In the genomic region with DNA sequence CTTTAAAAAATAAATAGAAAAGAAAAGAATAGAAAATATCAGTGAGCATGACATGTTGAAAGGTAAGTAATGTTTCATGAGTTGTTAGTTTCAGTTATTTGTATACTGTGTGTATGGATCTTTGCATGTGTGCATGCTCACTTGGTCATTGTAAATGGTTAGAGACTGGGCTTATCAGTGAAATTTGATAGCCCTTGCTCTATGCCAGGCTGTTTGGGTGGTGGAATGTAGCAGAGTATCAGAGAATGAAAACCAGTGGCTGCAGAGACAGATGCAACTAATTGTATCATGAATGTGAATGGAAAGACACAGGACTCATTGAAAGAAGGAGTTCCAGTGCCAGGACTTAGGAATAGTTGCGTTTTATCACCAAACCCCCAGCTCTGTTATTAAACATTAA, we compare ENCODE assay signal across 23 cellular contexts. TPM values are rescaled to one million over a fixed set of nuclear protein-coding genes. Genes with fewer than 3 reads are reported as not detected.
DNase-seq lines count a peak whose midpoint lies in the region; ATAC-seq, FAIRE-seq and TF ChIP-seq lines count a peak whose summit lies in the region.
"Had no signal": no experiment of that assay in that cellular context is flagged by ENCODE, and none has a peak within 500 bp of the region (broad histone marks: within the 10 kb centered on the region; RNA-seq: fewer than 3 reads in every experiment).

No MANE protein-coding gene starts in this region.

- no TSS peak for BruUV-seq in HepG2 (replicated peaks; lab: Mats Ljungman, UMichigan)

- no peaks in the 10 kb centered on the region for H3K27me3 Mint-ChIP-seq in endodermal cell (ENCODE audit: insufficient read depth)

- H3K27ac ChIP-seq in body of pancreas: peak overlapping the region in 1 of 4 donors; percentile 75
- no peak overlapping the region for H3K27ac ChIP-seq in HepG2 (ENCODE audit: extremely low read length, insufficient read depth, low read length)
- no peak overlapping the region for H3K27ac ChIP-seq in endodermal cell (ENCODE audit: low read depth, low read length)
- H3K27ac ChIP-seq in stomach: no peak overlapping the region
- H3K27ac ChIP-seq: KMS-11, PC-9, RWPE1, SJCRH30 had no signal

- no peak for TF ChIP-seq POLR2A in body of pancreas (IDR thresholded peaks at IDR 0.05)
- TF ChIP-seq POLR2A in HepG2 (IDR thresholded peaks at IDR 0.05; ENCODE audit: insufficient read depth in 1 of 2, low read depth in 2 of 2, low read length in 2 of 2): no peak
- TF ChIP-seq POLR2A in stomach (IDR thresholded peaks at IDR 0.05): no peak

- no peak for TF ChIP-seq RAD21 in HepG2 (CRISPR knock-in tag; IDR thresholded peaks at IDR 0.05)

- H3K36me3 ChIP-seq in body of pancreas (replicated peaks in 1 of 2; ENCODE audit: insufficient read depth in 1 of 2, low read depth in 2 of 2): peaks cover 0 to 2% of the 10 kb centered on the region in 2 donors
- H3K36me3 ChIP-seq in HepG2 (replicated peaks in 1 of 2; ENCODE audit: control insufficient read depth in 1 of 2, insufficient read depth in 2 of 2, low read length in 2 of 2): no peaks in the 10 kb centered on the region
- no peaks in the 10 kb centered on the region for H3K36me3 ChIP-seq in endodermal cell (ENCODE audit: control insufficient read depth, insufficient read depth, low read length)
- no peaks in the 10 kb centered on the region for H3K36me3 ChIP-seq in stomach
- H3K36me3 ChIP-seq: BE2C, SJCRH30 had no signal

- POLR2A ChIA-PET in HepG2 (lab: Yijun Ruan, JAX): no interaction called here

- CTCF ChIA-PET in HepG2 (lab: Yijun Ruan, JAX; ENCODE audit: low intra/inter-chr PET ratio, low total read pairs): no interaction called here

- no peak overlapping the region for H3K27ac Mint-ChIP-seq in endodermal cell

- no peak for TF ChIP-seq EP300 in HepG2 (IDR thresholded peaks at IDR 0.05; ENCODE audit: low read depth in 2 of 2, low read length in 2 of 2)
- no peak for TF ChIP-seq EP300 in HepG2 (CRISPR knock-in tag; IDR thresholded peaks at IDR 0.05; ENCODE audit: borderline replicate concordance)
- no peak for TF ChIP-seq EP300 in stomach (IDR thresholded peaks at IDR 0.05)

- no peak overlapping the region for H3K4me2 ChIP-seq in HepG2 (ENCODE audit: low read depth, low read length)
- H3K4me2 ChIP-seq: KMS-11, PC-9 had no signal

- H3K9me3 Mint-ChIP-seq in endodermal cell: peaks cover 4% of the 10 kb centered on the region

- no peak for FAIRE-seq in HepG2 (lab: Jason Lieb, UNC)
- FAIRE-seq: A204.1, GM12878 had no signal

- intact Hi-C loops in left cardiac atrium (cut with DNase I) (no loop called here), left ventricle myocardium superior (cut with micrococcal nuclease) (no loop called here), body of pancreas (cut with DNase I) (no loop called here), HepG2 (cut with micrococcal nuclease; ENCODE audit: unreplicated experiment) (no loop called here), stomach (cut with DNase I; ENCODE audit: low total_unique reads) (no loop called here)

- no peaks in the 10 kb centered on the region for H3K36me3 Mint-ChIP-seq in endodermal cell (ENCODE audit: low read depth)
- H3K36me3 Mint-ChIP-seq: CD4-positive, CD25-positive, alpha-beta regulatory T cell had no signal

- in situ Hi-C loops in HepG2 (cut with HindIII; ENCODE audit: extremely low pct_ligation_motif_present, low pct_unique_long_range_greater_than_20kb): no loop called here

- WGBS in body of pancreas, 2 donors: 20 to 31% methylated on average over 1 of the region's 1 CpG
- 96% methylated on average over 1 of the region's 1 CpG for WGBS in HepG2 (ENCODE audit: low lambda C conversion rate)
- 89% methylated on average over 1 of the region's 1 CpG; no CpG with 5 or more reads in 1 of the 2 experiments for WGBS in endodermal cell (ENCODE audit: insufficient coverage in 1 of 2, insufficient read length in 1 of 2), 2 experiments
- 53 to 79% (median 76%) methylated on average over 1 of the region's 1 CpG for WGBS in stomach, 5 donors

- ATAC-seq in left cardiac atrium (peak; percentile 38 to 59), left ventricle myocardium superior (no peak), body of pancreas (peak; percentile 43), HepG2 (peak; percentile 35; the same call in 1 of the 3 replicates)
- ATAC-seq: GM12878 had no signal

- no peaks in the 10 kb centered on the region for H3K27me3 ChIP-seq in body of pancreas
- no peaks in the 10 kb centered on the region for H3K27me3 ChIP-seq in HepG2 (ENCODE audit: control insufficient read depth in 1 of 2, insufficient read depth in 2 of 2, low read length in 2 of 2)
- no peaks in the 10 kb centered on the region for H3K27me3 ChIP-seq in endodermal cell (ENCODE audit: control insufficient read depth, insufficient read depth, low read length, poor library complexity, severe bottlenecking)
- H3K27me3 ChIP-seq in stomach: no peaks in the 10 kb centered on the region
- H3K27me3 ChIP-seq: BE2C, SJCRH30 had no signal

- H3K4me3 Mint-ChIP-seq in endodermal cell: no peak overlapping the region
- H3K4me3 Mint-ChIP-seq: CD4-positive, CD25-positive, alpha-beta regulatory T cell had no signal

- no peak overlapping the region for H2AFZ ChIP-seq in HepG2 (ENCODE audit: low read length)
- H2AFZ ChIP-seq: PC-9 had no signal

- H3K4me1 Mint-ChIP-seq in endodermal cell: peaks cover 25% of the 10 kb centered on the region
- H3K4me1 Mint-ChIP-seq: CD4-positive, CD25-positive, alpha-beta regulatory T cell had no signal

- H4K20me1 ChIP-seq in HepG2 (ENCODE audit: insufficient read depth, low read length): no peaks in the 10 kb centered on the region

- DNase-seq in left cardiac atrium: no peak
- DNase-seq in left ventricle myocardium superior: no peak
- peak in 2 of 4 donors; percentile 31 to 35 for DNase-seq in body of pancreas
- peak; percentile 19 for DNase-seq in HepG2 (ENCODE audit: low spot score)
- no peak for DNase-seq in endodermal cell
- no peak for DNase-seq in stomach
- DNase-seq in mesenteric fat pad (ENCODE audit: low spot score): no peak
- DNase-seq: BE2C; CD4-positive, CD25-positive, alpha-beta regulatory T cell; COR-L47; GF-D8; NCI-H1417; NCI-H187; NCI-H2107; NCI-H2227 treated with DMSO at 0.1 percent for 48 hours; NCI-H524; PC-9; SJCRH30 had no signal

- H3K4me1 ChIP-seq in body of pancreas (peaks cover 32% of the 10 kb centered on the region), HepG2 (ENCODE audit: insufficient read depth, low read length) (peaks cover 46% of the 10 kb centered on the region), endodermal cell (ENCODE audit: control insufficient read depth, insufficient read depth, low read length) (no peaks in the 10 kb centered on the region), stomach (peaks cover 0 to 3% (median 0%) of the 10 kb centered on the region in 4 donors)
- H3K4me1 ChIP-seq: BE2C, SJCRH30 had no signal

- no peak overlapping the region for H3K4me3 ChIP-seq in body of pancreas
- H3K4me3 ChIP-seq in HepG2 (replicated peaks in 1 of 3; ENCODE audit: insufficient read depth in 1 of 3, low read depth in 2 of 3, low read length in 3 of 3): no peak overlapping the region
- H3K4me3 ChIP-seq in endodermal cell (ENCODE audit: low read length): no peak overlapping the region
- H3K4me3 ChIP-seq in stomach: no peak overlapping the region
- H3K4me3 ChIP-seq: GM12878, PC-9, SJCRH30 had no signal

- H3K9me3 ChIP-seq in body of pancreas: no peaks in the 10 kb centered on the region
- H3K9me3 ChIP-seq in HepG2 (ENCODE audit: low read length): peaks cover 4% of the 10 kb centered on the region; the same call in 1 of the 2 replicates
- peaks cover 7% of the 10 kb centered on the region for H3K9me3 ChIP-seq in endodermal cell (ENCODE audit: control insufficient read depth, low read length)
- H3K9me3 ChIP-seq in stomach: no peaks in the 10 kb centered on the region
- H3K9me3 ChIP-seq: BE2C, SJCRH30 had no signal

- no peaks in the 10 kb centered on the region for H3K79me2 ChIP-seq in HepG2 (ENCODE audit: insufficient read depth, low read length)

- no peak for TF ChIP-seq CTCF in body of pancreas (IDR thresholded peaks at IDR 0.05)
- TF ChIP-seq CTCF in HepG2 (CRISPR knock-in tag; IDR thresholded peaks at IDR 0.05): no peak
- TF ChIP-seq CTCF in endodermal cell (conservative IDR thresholded peaks at IDR 0.05): no peak
- no peak for TF ChIP-seq CTCF in stomach (IDR thresholded peaks at IDR 0.05)

- H3K9ac ChIP-seq in HepG2 (ENCODE audit: insufficient read depth, low read depth, low read length): no peak overlapping the region
- H3K9ac ChIP-seq in endodermal cell (ENCODE audit: extremely low read depth, low read length, poor library complexity, severe bottlenecking): no peak overlapping the region
- H3K9ac ChIP-seq: KMS-11 had no signal

RNA-seq across cellular contexts. Expression of a gene that starts 4.2 kb away (rescaled TPM):
- not detected for total RNA-seq in left cardiac atrium
- not detected for total RNA-seq in left ventricle myocardium superior
- total RNA-seq in body of pancreas: 10 to 100 TPM; 73.7 to 76.1 TPM
- 13.7 and 21.5 TPM in 2 replicates for total RNA-seq in HepG2 (2016; rRNA removed; fragmentation: Illumina TruSeq; extraction: Trizol)
- total RNA-seq in HepG2 (2016; cell fraction: cytosol; rRNA removed; fragmentation: Illumina TruSeq; extraction: Trizol; ENCODE audit: low read depth): 3.0 and 3.4 TPM in 2 replicates
- 15.4 and 22.0 TPM in 2 replicates for total RNA-seq in HepG2 (2016; cell fraction: insoluble cytoplasmic fraction; rRNA removed; fragmentation: Illumina TruSeq; extraction: Trizol)
- total RNA-seq in HepG2 (2016; cell fraction: membrane; rRNA removed; fragmentation: Illumina TruSeq; extraction: Trizol): 3.4 and 4.3 TPM in 2 replicates
- 6.0 TPM in 2 replicates for total RNA-seq in HepG2 (2016; cell fraction: nucleus; rRNA removed; fragmentation: Illumina TruSeq; extraction: Trizol)
- polyA plus RNA-seq in HepG2 (2011; rRNA removed): 0.75 and 1.1 TPM in 2 replicates
- polyA plus RNA-seq in HepG2 (2011; cell fraction: cytosol; rRNA removed): 0.32 and 0.96 TPM in 2 replicates
- polyA plus RNA-seq in HepG2 (2011; cell fraction: nucleus; rRNA removed): 0.16 and 0.26 TPM in 2 replicates
- polyA plus RNA-seq in HepG2 (2012): 1.8 and 3.2 TPM in 2 replicates
- 3.8 and 4.2 TPM in 2 replicates for polyA plus RNA-seq in HepG2 (2016; cell fraction: cytosol; fragmentation: Illumina TruSeq; extraction: Trizol; ENCODE audit: low read depth)
- polyA plus RNA-seq in HepG2 (2016; cell fraction: insoluble cytoplasmic fraction; fragmentation: Illumina TruSeq; extraction: Trizol; ENCODE audit: low read depth): 27.0 and 28.3 TPM in 2 replicates
- polyA plus RNA-seq in HepG2 (2016; cell fraction: membrane; fragmentation: Illumina TruSeq; extraction: Trizol; ENCODE audit: low read depth): 3.6 and 4.5 TPM in 2 replicates
- 7.2 and 8.9 TPM in 2 replicates for polyA plus RNA-seq in HepG2 (2016; cell fraction: nucleus; fragmentation: Illumina TruSeq; extraction: Trizol; ENCODE audit: insufficient read depth, low read depth)
- polyA minus RNA-seq in HepG2 (2011; rRNA and poly(A)+ RNA removed; ENCODE audit: low replicate concordance): not detected in 2 replicates
- 0.79 TPM in 1 of 2 replicates, not detected in the other for polyA minus RNA-seq in HepG2 (2011; cell fraction: cytosol; rRNA and poly(A)+ RNA removed)
- polyA minus RNA-seq in HepG2 (2011; cell fraction: nucleus; rRNA and poly(A)+ RNA removed): not detected in 2 replicates
- total RNA-seq in endodermal cell: 1 to 10 TPM; 1.6 to 5.0 TPM
- polyA plus RNA-seq in endodermal cell (2013, experiment 1 of 2): 1.8 TPM
- polyA plus RNA-seq in endodermal cell (2013, experiment 2 of 2): 0.79 TPM
- 1 to 10 TPM in 2 of 5 donors, under 1 TPM in 1, not detected in 2; 0.89 to 6.8 (median 2.9) TPM for total RNA-seq in stomach
- 1 to 10 TPM; 4.9 to 9.8 (median 7.6) TPM for polyA plus RNA-seq in stomach
- not detected for total RNA-seq in mesenteric fat pad
- total RNA-seq: CD4-positive, CD25-positive, alpha-beta regulatory T cell; GM12878; PC-9; SJCRH30 had no signal
- polyA plus RNA-seq: CD4-positive, CD25-positive, alpha-beta regulatory T cell; GM12878 had no signal

RNA-seq across cellular contexts. Expression of a gene that starts 44.5 kb away (rescaled TPM):
- total RNA-seq in left cardiac atrium (not detected), left ventricle myocardium superior (not detected), body of pancreas (10 to 100 TPM; 33.2 to 54.1 TPM), HepG2 (2016; rRNA removed; fragmentation: Illumina TruSeq; extraction: Trizol) (282 and 403 TPM in 2 replicates), endodermal cell (1 to 10 TPM in 1 of 2 donors, not detected in 1; 2.4 TPM), stomach (100 to 1,000 TPM in 2 of 5 donors, 10 to 100 TPM in 2, not detected in 1; 15.9 to 216 (median 76.6) TPM), mesenteric fat pad (0.93 TPM)
- total RNA-seq in HepG2 (2016; cell fraction: cytosol; rRNA removed; fragmentation: Illumina TruSeq; extraction: Trizol; ENCODE audit: low read depth): 68.1 and 74.6 TPM in 2 replicates
- total RNA-seq in HepG2 (2016; cell fraction: insoluble cytoplasmic fraction; rRNA removed; fragmentation: Illumina TruSeq; extraction: Trizol): 274 and 437 TPM in 2 replicates
- 53.4 and 58.4 TPM in 2 replicates for total RNA-seq in HepG2 (2016; cell fraction: membrane; rRNA removed; fragmentation: Illumina TruSeq; extraction: Trizol)
- total RNA-seq in HepG2 (2016; cell fraction: nucleus; rRNA removed; fragmentation: Illumina TruSeq; extraction: Trizol): 81.1 and 92.5 TPM in 2 replicates
- polyA plus RNA-seq in HepG2 (2011; rRNA removed) (6.2 and 10.4 TPM in 2 replicates), stomach (100 to 1,000 TPM in 2 of 3 donors, 1 to 10 TPM in 1; 8.2 to 292 (median 183) TPM)
- polyA plus RNA-seq in HepG2 (2011; cell fraction: cytosol; rRNA removed): 3.3 and 11.5 TPM in 2 replicates
- 1.1 and 5.1 TPM in 2 replicates for polyA plus RNA-seq in HepG2 (2011; cell fraction: nucleus; rRNA removed)
- polyA plus RNA-seq in HepG2 (2012): 23.5 and 25.6 TPM in 2 replicates
- 65.7 and 72.4 TPM in 2 replicates for polyA plus RNA-seq in HepG2 (2016; cell fraction: cytosol; fragmentation: Illumina TruSeq; extraction: Trizol; ENCODE audit: low read depth)
- 405 and 428 TPM in 2 replicates for polyA plus RNA-seq in HepG2 (2016; cell fraction: insoluble cytoplasmic fraction; fragmentation: Illumina TruSeq; extraction: Trizol; ENCODE audit: low read depth)
- 47.2 and 52.6 TPM in 2 replicates for polyA plus RNA-seq in HepG2 (2016; cell fraction: membrane; fragmentation: Illumina TruSeq; extraction: Trizol; ENCODE audit: low read depth)
- polyA plus RNA-seq in HepG2 (2016; cell fraction: nucleus; fragmentation: Illumina TruSeq; extraction: Trizol; ENCODE audit: insufficient read depth, low read depth): 121 and 127 TPM in 2 replicates
- 1.8 TPM in 1 of 2 replicates, not detected in the other for polyA minus RNA-seq in HepG2 (2011; rRNA and poly(A)+ RNA removed; ENCODE audit: low replicate concordance)
- polyA minus RNA-seq in HepG2 (2011; cell fraction: cytosol; rRNA and poly(A)+ RNA removed): 1.7 and 7.1 TPM in 2 replicates
- 0.77 and 2.4 TPM in 2 replicates for polyA minus RNA-seq in HepG2 (2011; cell fraction: nucleus; rRNA and poly(A)+ RNA removed)
- polyA plus RNA-seq in endodermal cell (2013, experiment 1 of 2): 1.9 TPM
- polyA plus RNA-seq in endodermal cell (2013, experiment 2 of 2): 2.7 TPM
- total RNA-seq: CD4-positive, CD25-positive, alpha-beta regulatory T cell; H4; PC-9; SJCRH30 had no signal
- polyA plus RNA-seq: CD4-positive, CD25-positive, alpha-beta regulatory T cell; GM12878 had no signal
